In genomic region chr15:52263563-52263962, GRCh38 we compare ENCODE assay signal across 20 cellular contexts. TPM values are rescaled to one million over a fixed set of nuclear protein-coding genes. Genes with fewer than 3 reads are reported as not detected.
DNase-seq lines count a peak whose midpoint lies in the region; ATAC-seq, FAIRE-seq and TF ChIP-seq lines count a peak whose summit lies in the region.
"Had no signal": no experiment of that assay in that cellular context is flagged by ENCODE, and none has a peak within 500 bp of the region (broad histone marks: within the 10 kb centered on the region; RNA-seq: fewer than 3 reads in every experiment).

No MANE protein-coding gene starts in this region.

- H3K79me1 ChIP-seq in H1 (ENCODE audit: low read depth, low read length) = peaks cover 4% of the 10 kb centered on the region; the same call in 1 of the 2 replicates

- H3K4ac ChIP-seq in H1 (replicated peaks; ENCODE audit: insufficient read length, low read depth, low read length) = no peak overlapping the region

- no peaks in the 10 kb centered on the region for H4K20me1 ChIP-seq in H1 (replicated peaks in 1 of 2; ENCODE audit: control insufficient read depth in 1 of 2, insufficient read depth in 2 of 2, low read length in 2 of 2)

- no peaks in the 10 kb centered on the region for H3K27me3 Mint-ChIP-seq in natural killer cell treated with Interleukin-12 subunit alpha and Interleukin-12 subunit beta and Interleukin-15 and Interleukin-18, amount 100 ng/mL, for 72 hours
- H3K27me3 Mint-ChIP-seq in natural killer cell (ENCODE audit: low read depth in 2 of 2) = no peaks in the 10 kb centered on the region
- H3K27me3 Mint-ChIP-seq in WTC11 (ENCODE audit: low read depth) = no peaks in the 10 kb centered on the region

- DNase-seq in natural killer cell treated with Interleukin-12 subunit alpha and Interleukin-12 subunit beta and Interleukin-15 and Interleukin-18, amount 100 ng/mL, for 72 hours (ENCODE audit: low spot score) = no peak
- no peak for DNase-seq in natural killer cell
- DNase-seq in WTC11 (ENCODE audit: low spot score) = no peak
- DNase-seq in H1 (ENCODE audit: low read depth in 1 of 2, low spot score in 2 of 2) = no peak
- DNase-seq in thyroid gland = no peak
- no peak for DNase-seq in Ammon's horn (ENCODE audit: low spot score)
- no peak for DNase-seq in CD1c-positive myeloid dendritic cell (ENCODE audit: extremely low spot score)
- DNase-seq: activated CD4-positive, alpha-beta T cell treated with anti-CD3 and anti-CD28 coated beads for 48 hours; colonic mucosa; DMS 273 treated with DMSO at 0.1 percent for 48 hours; GF-D8; GM23248; NCI-H1048; NCI-H2107; T1000 had no signal

- no peak for TF ChIP-seq EP300 in H1 (IDR thresholded peaks at IDR 0.05; ENCODE audit: borderline replicate concordance in 1 of 2, low read depth in 2 of 2, low read length in 2 of 2)

- no peak for FAIRE-seq in H1 (lab: Jason Lieb, UNC)
- FAIRE-seq: astrocyte, frontal cortex had no signal

- H2BK120ac ChIP-seq in H1 (replicated peaks; ENCODE audit: low read depth, low read length) = no peak overlapping the region

- no peak overlapping the region for H4K8ac ChIP-seq in H1 (ENCODE audit: extremely low read depth, insufficient read depth, low read length)

- intact Hi-C loops in natural killer cell (cut with micrococcal nuclease) (no loop called here), thyroid gland (cut with DNase I) (no loop called here)

- peak overlapping the region; percentile 75 for H2BK12ac ChIP-seq in H1 (ENCODE audit: low read depth, low read length)

- CTCF ChIA-PET in WTC11 (lab: Charles Lee) = no interaction called here
- CTCF ChIA-PET in H1 (lab: Charles Lee; ENCODE audit: partially characterized antibody) = interaction anchor here (0.8 to 2.0 kb wide), 3 partner anchors 13 to 129 kb away, joined by 3 to 4 read pairs (median 4); no protein-coding TSS in a partner anchor

- TF ChIP-seq CTCF in natural killer cell (IDR thresholded peaks at IDR 0.05) = no peak
- TF ChIP-seq CTCF in WTC11 (IDR thresholded peaks at IDR 0.05) = no peak
- TF ChIP-seq CTCF in H1 (IDR thresholded peaks at IDR 0.05; ENCODE audit: control extremely low read depth in 1 of 3, insufficient read depth in 1 of 3, low read depth in 1 of 3, low read length in 3 of 3) = no peak
- TF ChIP-seq CTCF in thyroid gland (IDR thresholded peaks at IDR 0.05) = no peak

- H2BK5ac ChIP-seq in H1 (ENCODE audit: low read depth, low read length) = 0 out of 2 replicates have a peak overlapping the region, but pooled peaks have one; percentile 8

- H3K4me1 Mint-ChIP-seq in natural killer cell treated with Interleukin-12 subunit alpha and Interleukin-12 subunit beta and Interleukin-15 and Interleukin-18, amount 100 ng/mL, for 72 hours (ENCODE audit: low read depth in 2 of 2) = peaks cover 24% of the 10 kb centered on the region in 2 donors
- H3K4me1 Mint-ChIP-seq in natural killer cell (peaks cover 20 to 25% of the 10 kb centered on the region in 2 donors), WTC11 (peaks cover 36% of the 10 kb centered on the region)

- no peak overlapping the region for H4K91ac ChIP-seq in H1 (replicated peaks; ENCODE audit: insufficient read length, low read length)

- H3K18ac ChIP-seq in H1 (ENCODE audit: extremely low read depth, low read length) = no peak overlapping the region

- no peak overlapping the region for H2AFZ ChIP-seq in H1 (ENCODE audit: low read length)
- H2AFZ ChIP-seq: GM23248 had no signal

- H3K27ac ChIP-seq in H1 (ENCODE audit: low read depth, low read length) (no peak overlapping the region), thyroid gland (peak overlapping the region in 2 of 3 donors; percentile 88 to 98)
- H3K27ac ChIP-seq: colonic mucosa, GM23248, HL-60, thoracic aorta had no signal

- no peak overlapping the region for H3K23ac ChIP-seq in H1 (ENCODE audit: insufficient read length)

- no peak overlapping the region for H3K56ac ChIP-seq in H1 (replicated peaks; ENCODE audit: insufficient read length, low read depth, low read length)

- H3K36me3 Mint-ChIP-seq in natural killer cell treated with Interleukin-12 subunit alpha and Interleukin-12 subunit beta and Interleukin-15 and Interleukin-18, amount 100 ng/mL, for 72 hours = no peaks in the 10 kb centered on the region
- H3K36me3 Mint-ChIP-seq in natural killer cell = no peaks in the 10 kb centered on the region
- peaks cover 41% of the 10 kb centered on the region for H3K36me3 Mint-ChIP-seq in WTC11

- H3K9me3 Mint-ChIP-seq in natural killer cell treated with Interleukin-12 subunit alpha and Interleukin-12 subunit beta and Interleukin-15 and Interleukin-18, amount 100 ng/mL, for 72 hours = no peaks in the 10 kb centered on the region
- H3K9me3 Mint-ChIP-seq in natural killer cell (no peaks in the 10 kb centered on the region), WTC11 (no peaks in the 10 kb centered on the region)

- TF ChIP-seq POLR2A in H1 (IDR thresholded peaks at IDR 0.05; ENCODE audit: control extremely low read depth in 1 of 2, low read depth in 2 of 2, low read length in 2 of 2) (no peak), thyroid gland (IDR thresholded peaks at IDR 0.05) (no peak)

- TF ChIP-seq RAD21 in H1 (IDR thresholded peaks at IDR 0.05 in 1 of 2, conservative IDR thresholded peaks at IDR 0.05 in 1 of 2; ENCODE audit: low read depth in 2 of 2, low read length in 2 of 2) = no peak

- no peak overlapping the region for H3K9ac ChIP-seq in H1 (replicated peaks in 1 of 4; ENCODE audit: extremely low read depth in 1 of 4, low read depth in 3 of 4, low read length in 3 of 4)
- H3K9ac ChIP-seq: GM23248 had no signal

- H3K14ac ChIP-seq in H1 (ENCODE audit: insufficient read length) = no peak overlapping the region

- H3K79me2 ChIP-seq in H1 (ENCODE audit: control insufficient read depth in 1 of 2, insufficient read depth in 2 of 2, low read length in 2 of 2) = no peaks in the 10 kb centered on the region

- H3K4me1 ChIP-seq in H1 (replicated peaks in 1 of 4; ENCODE audit: control insufficient read depth in 3 of 4, insufficient read depth in 4 of 4, low read length in 3 of 4) = peaks cover 12 to 22% (median 16%) of the 10 kb centered on the region in 4 experiments
- peaks cover 11 to 17% of the 10 kb centered on the region in 2 donors for H3K4me1 ChIP-seq in thyroid gland
- H3K4me1 ChIP-seq: colonic mucosa had no signal

- H3K4me3 ChIP-seq in H1 (ENCODE audit: extremely low read depth in 1 of 4, insufficient read depth in 2 of 4, low read depth in 3 of 4, low read length in 4 of 4) (no peak overlapping the region), thyroid gland (replicated peaks in 1 of 3) (no peak overlapping the region)
- H3K4me3 ChIP-seq: colonic mucosa, GM23248, thoracic aorta had no signal

- no peak overlapping the region for H2AK5ac ChIP-seq in H1 (ENCODE audit: low read depth, low read length)

- H3K4me3 Mint-ChIP-seq in natural killer cell treated with Interleukin-12 subunit alpha and Interleukin-12 subunit beta and Interleukin-15 and Interleukin-18, amount 100 ng/mL, for 72 hours = peak overlapping the region; percentile 11
- H3K4me3 Mint-ChIP-seq in natural killer cell = no peak overlapping the region
- H3K4me3 Mint-ChIP-seq in WTC11 = no peak overlapping the region

- H3K27ac Mint-ChIP-seq in natural killer cell treated with Interleukin-12 subunit alpha and Interleukin-12 subunit beta and Interleukin-15 and Interleukin-18, amount 100 ng/mL, for 72 hours = peak overlapping the region; percentile 87 to 90
- peak overlapping the region in 1 of 2 donors; percentile 86 for H3K27ac Mint-ChIP-seq in natural killer cell
- H3K27ac Mint-ChIP-seq in WTC11 = peak overlapping the region; percentile 94

- no peak for ATAC-seq in natural killer cell treated with Interleukin-12 subunit alpha and Interleukin-12 subunit beta and Interleukin-15 and Interleukin-18, amount 100 ng/mL, for 72 hours
- ATAC-seq in natural killer cell (no peak), WTC11 (no peak), HG03097 (IDR thresholded peaks at IDR 0.05; ENCODE audit: low FRiP score, unreplicated experiment) (no peak)

- no peaks in the 10 kb centered on the region for H3K27me3 ChIP-seq in H1 (replicated peaks in 1 of 4; ENCODE audit: control insufficient read depth in 3 of 4, extremely low read depth in 1 of 4, insufficient read depth in 3 of 4, low read length in 3 of 4)
- H3K27me3 ChIP-seq in thyroid gland = no peaks in the 10 kb centered on the region
- H3K27me3 ChIP-seq: colonic mucosa had no signal

- no peak overlapping the region for H4K5ac ChIP-seq in H1 (ENCODE audit: insufficient read length, low read depth, low read length)

- no peak overlapping the region for H3K4me2 ChIP-seq in H1 (ENCODE audit: insufficient read depth in 1 of 2, low read depth in 2 of 2, low read length in 2 of 2)

- 89% methylated on average over 4 of the region's 4 CpGs; no CpG with 5 or more reads in 1 of the 2 experiments for WGBS in H1 (ENCODE audit: extremely low coverage in 1 of 2, insufficient coverage in 1 of 2, insufficient read length in 1 of 2, insufficient replicate concordance in 2 of 2, low coverage in 1 of 2, low lambda C conversion rate in 2 of 2, missing lambda C conversion rate in 1 of 2), 2 experiments
- 85 to 89% methylated on average over 4 of the region's 4 CpGs for WGBS in thyroid gland, 2 donors

- no peak overlapping the region for H2BK20ac ChIP-seq in H1 (ENCODE audit: low read length)

- no peak overlapping the region for H2BK15ac ChIP-seq in H1 (ENCODE audit: low read length)

- H3K36me3 ChIP-seq in H1 (ENCODE audit: control insufficient read depth in 2 of 4, insufficient read depth in 4 of 4, low read length in 3 of 4) (peaks cover 0 to 32% (median 4%) of the 10 kb centered on the region in 4 experiments; a peak in 6 of 8 replicates), thyroid gland (peaks cover 18 to 21% of the 10 kb centered on the region in 2 donors)
- H3K36me3 ChIP-seq: colonic mucosa, thoracic aorta had no signal

- H3K23me2 ChIP-seq in H1 (ENCODE audit: low read depth, low read length) = no peaks in the 10 kb centered on the region

- POLR2A ChIA-PET in WTC11 (lab: Charles Lee) (no interaction called here), H1 (lab: Charles Lee; ENCODE audit: partially characterized antibody) (interaction anchor here (1.7 kb wide), 1 partner anchor 484 kb away, joined by 3 read pairs; no protein-coding TSS in a partner anchor)

- H3K9me3 ChIP-seq in H1 (ENCODE audit: insufficient read depth in 2 of 2, low read depth in 1 of 2, low read length in 1 of 2) = no peaks in the 10 kb centered on the region
- no peaks in the 10 kb centered on the region for H3K9me3 ChIP-seq in thyroid gland
- H3K9me3 ChIP-seq: colonic mucosa, thoracic aorta had no signal

RNA-seq across cellular contexts. Expression of gene MYO5C, which starts 32.0 kb away (rescaled TPM):
- total RNA-seq in natural killer cell treated with Interleukin-12 subunit alpha and Interleukin-12 subunit beta and Interleukin-15 and Interleukin-18, amount 100 ng/mL, for 72 hours = under 1 TPM; 0.42 to 0.45 TPM
- total RNA-seq in natural killer cell = under 1 TPM; 0.45 to 0.82 (median 0.60) TPM
- total RNA-seq in WTC11 (2021) = 22.5 to 25.3 TPM (median 22.9 TPM) in 3 replicates
- total RNA-seq in H1 (2021; fragmentation: NEBNext Ultra II Directional; extraction: Animal tissue kit (Norgen Biotek cat#: 25700)) = 25.0 and 26.7 TPM in 2 replicates
- polyA plus RNA-seq in H1 (2011; rRNA removed) = 7.7 and 8.2 TPM in 2 replicates
- polyA plus RNA-seq in H1 (2011; cell fraction: cytosol; rRNA removed) = 9.7 TPM
- 38.5 TPM for polyA plus RNA-seq in H1 (2011; cell fraction: nucleus; rRNA removed)
- 11.7 to 14.7 TPM (median 13.8 TPM) in 4 replicates for polyA plus RNA-seq in H1 (2012, experiment 1 of 2)
- polyA plus RNA-seq in H1 (2012, experiment 2 of 2) = 0.83 TPM
- polyA plus RNA-seq in H1 (2013, experiment 1 of 2) = 8.6 TPM
- polyA plus RNA-seq in H1 (2013, experiment 2 of 2) = 7.7 TPM
- polyA minus RNA-seq in H1 (2011; rRNA and poly(A)+ RNA removed) = 60.7 and 75.9 TPM in 2 replicates
- 19.1 TPM for polyA minus RNA-seq in H1 (2011; cell fraction: cytosol; rRNA and poly(A)+ RNA removed)
- polyA minus RNA-seq in H1 (2011; cell fraction: nucleus; rRNA and poly(A)+ RNA removed) = 70.1 TPM
- total RNA-seq in thyroid gland = 100 to 1,000 TPM in 2 of 4 donors, 10 to 100 TPM in 2; 84.0 to 130 (median 101) TPM
- total RNA-seq: GM23248 had no signal
- polyA plus RNA-seq: GM23248 had no signal

Comparison
In these comparisons a context has a peak if more than half of its experiments do, and no peak if none do; other contexts are left out.
1. RNA of gene MYO5C, which starts 32.0 kb away (total RNA-seq): 84.0 to 130 TPM in thyroid gland, 25.0 to 26.7 TPM in H1 and 22.5 to 25.3 TPM in WTC11; 0.45 to 0.82 TPM in natural killer cell and 0.42 to 0.45 TPM in natural killer cell treated with Interleukin-12 subunit alpha and Interleukin-12 subunit beta and Interleukin-15 and Interleukin-18, amount 100 ng/mL, for 72 hours; every median in the first group is over 10 times any median in the second.